In the genomic region with DNA sequence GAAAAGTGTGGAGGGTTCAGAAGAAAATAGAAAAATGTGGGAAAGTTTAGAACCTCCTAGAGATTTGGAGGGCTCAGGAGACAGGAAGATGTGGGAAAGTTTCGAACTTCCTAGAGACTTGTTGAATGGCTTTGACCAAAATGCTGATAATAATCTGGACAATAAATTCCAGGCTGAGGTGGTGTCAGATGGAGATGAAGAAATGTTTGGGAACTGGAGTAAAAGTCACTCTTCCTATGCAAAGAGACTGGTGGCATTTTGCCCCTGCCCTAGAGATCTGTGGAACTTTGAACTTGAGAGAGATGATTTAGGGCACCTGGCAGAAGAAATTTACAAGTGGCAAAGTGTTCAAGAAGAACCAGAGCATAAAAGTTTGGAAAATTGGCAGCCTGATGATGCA, we compare ENCODE assay signal across 1 cellular context.
TF ChIP-seq lines count a peak whose summit lies in the region.

No MANE protein-coding gene starts in this region.

TF ChIP-seq in HepG2, 621 proteins besides CTCF, POLR2A, EP300 and RAD21:
- 0 out of 2 replicates have a peak, but pooled peaks have one; percentile 41 for TF ChIP-seq PPARG (CRISPR knock-in tag; conservative IDR thresholded peaks at IDR 0.05)
